ENCODE assay signal across 8 cellular contexts in genomic region chr3:184812845-184813157, GRCh38. TPM values are rescaled to one million over a fixed set of nuclear protein-coding genes. Genes with fewer than 3 reads are reported as not detected.
A peak's percentile ranks its signal among the peaks of the same experiment; 100 is the strongest.
DNase-seq lines count a peak whose midpoint lies in the region; ATAC-seq and TF ChIP-seq lines count a peak whose summit lies in the region.

No MANE protein-coding gene starts in this region.

- peak overlapping the region; percentile 77 for H3K27ac ChIP-seq in CD8-positive, alpha-beta memory T cell (ENCODE audit: low read depth, low read length)
- no peak overlapping the region for H3K27ac ChIP-seq in OCI-LY1 (ENCODE audit: low read depth, low read length, poor library complexity, severe bottlenecking)
- H3K27ac ChIP-seq in osteoblast (ENCODE audit: low read depth, low read length): peak overlapping the region; percentile 79

- TF ChIP-seq CTCF in OCI-LY1 (IDR thresholded peaks at IDR 0.05; ENCODE audit: low read length) (no peak), endothelial cell (IDR thresholded peaks at IDR 0.05; ENCODE audit: unreplicated experiment) (no peak), osteoblast (IDR thresholded peaks at IDR 0.05; ENCODE audit: extremely low read depth, low read depth, low read length) (no peak)

- peak overlapping the region; percentile 16 to 99 (median 95) for H3K27ac Mint-ChIP-seq in CD8-positive, alpha-beta memory T cell
- no peak overlapping the region for H3K27ac Mint-ChIP-seq in endothelial cell (ENCODE audit: unreplicated experiment)

- H3K27me3 ChIP-seq in CD8-positive, alpha-beta memory T cell (ENCODE audit: insufficient read depth, low read length, poor library complexity, severe bottlenecking): no peaks in the 10 kb centered on the region
- no peaks in the 10 kb centered on the region for H3K27me3 ChIP-seq in OCI-LY1 (ENCODE audit: insufficient read depth, low read length)
- no peaks in the 10 kb centered on the region for H3K27me3 ChIP-seq in osteoblast (ENCODE audit: insufficient read depth, low read length)

- H3K27me3 Mint-ChIP-seq in CD8-positive, alpha-beta memory T cell: peaks cover 0 to 2% of the 10 kb centered on the region in 2 donors
- H3K27me3 Mint-ChIP-seq in endothelial cell (ENCODE audit: unreplicated experiment): no peaks in the 10 kb centered on the region

- H3K9me2 ChIP-seq in OCI-LY1 (ENCODE audit: low read depth, low read length): no peaks in the 10 kb centered on the region

- H3K4me1 ChIP-seq in CD8-positive, alpha-beta memory T cell (ENCODE audit: insufficient read depth, low read length): peaks cover 40% of the 10 kb centered on the region
- H3K4me1 ChIP-seq in OCI-LY1 (ENCODE audit: insufficient read depth, low read length, severe bottlenecking): peaks cover 25% of the 10 kb centered on the region
- H3K4me1 ChIP-seq in osteoblast (ENCODE audit: insufficient read depth, low read length): peaks cover 24% of the 10 kb centered on the region

- H3K36me3 Mint-ChIP-seq in CD8-positive, alpha-beta memory T cell: peaks cover 0 to 22% (median 10%) of the 10 kb centered on the region in 3 donors
- no peaks in the 10 kb centered on the region for H3K36me3 Mint-ChIP-seq in endothelial cell (ENCODE audit: low read depth, unreplicated experiment)

- POLR2A ChIA-PET in CD8-positive, alpha-beta memory T cell (lab: Charles Lee): no interaction called here

- H3K36me3 ChIP-seq in CD8-positive, alpha-beta memory T cell (ENCODE audit: insufficient read depth, low read length): no peaks in the 10 kb centered on the region
- peaks cover 8% of the 10 kb centered on the region; the same call in 1 of the 2 replicates for H3K36me3 ChIP-seq in OCI-LY1 (ENCODE audit: insufficient read depth, low read length)
- no peaks in the 10 kb centered on the region for H3K36me3 ChIP-seq in osteoblast (ENCODE audit: insufficient read depth, low read length)

- no peaks in the 10 kb centered on the region for H4K20me1 ChIP-seq in OCI-LY1 (ENCODE audit: insufficient read depth, low read length)
- peaks cover 9% of the 10 kb centered on the region for H4K20me1 ChIP-seq in osteoblast (ENCODE audit: insufficient read depth, low read length)

- ATAC-seq in left lobe of liver: no peak

- H3F3A ChIP-seq in OCI-LY1 (ENCODE audit: insufficient read depth, low read length): no peaks in the 10 kb centered on the region

- peaks cover 14% of the 10 kb centered on the region for H3K79me2 ChIP-seq in OCI-LY1 (ENCODE audit: insufficient read depth, low read length)
- H3K79me2 ChIP-seq in osteoblast (ENCODE audit: insufficient read depth, low read length): peaks cover 48% of the 10 kb centered on the region

- no peak for DNase-seq in CD8-positive, alpha-beta memory T cell
- DNase-seq in endothelial cell (ENCODE audit: low spot score) (no peak), osteoblast (ENCODE audit: insufficient read length, low spot score, missing footprints) (no peak), KG1 (lab: John Stamatoyannopoulos, UW) (no peak), left lobe of liver (ENCODE audit: low spot score) (no peak), T-helper 9 cell (no peak)
- no peak for DNase-seq in stimulated activated CD4-positive, alpha-beta T cell treated with anti-CD3 and anti-CD28 coated beads, Interleukin-2, amount 100 ng/mL, for 48 hours

- peak overlapping the region; percentile 96 for H3K4me3 ChIP-seq in CD8-positive, alpha-beta memory T cell (ENCODE audit: low read length)
- H3K4me3 ChIP-seq in OCI-LY1 (ENCODE audit: low read depth, low read length, poor library complexity, severe bottlenecking) (peak overlapping the region; percentile 83), osteoblast (ENCODE audit: insufficient read depth, low read length) (peak overlapping the region; percentile 92)

- peak overlapping the region; percentile 79 for H3K9ac ChIP-seq in OCI-LY1 (ENCODE audit: low read length)

- CTCF ChIA-PET in CD8-positive, alpha-beta memory T cell (lab: Charles Lee): interaction anchor here (0.9 to 1.7 kb wide), 2 partner anchors 9 to 10 kb away, joined by 3 to 9 read pairs; no protein-coding TSS in a partner anchor

- peak overlapping the region; percentile 92 to 99 (median 97) for H3K4me3 Mint-ChIP-seq in CD8-positive, alpha-beta memory T cell
- peak overlapping the region; percentile 97 for H3K4me3 Mint-ChIP-seq in endothelial cell (ENCODE audit: unreplicated experiment)

- no peak overlapping the region for H2AFZ ChIP-seq in OCI-LY1 (ENCODE audit: low read length)
- H2AFZ ChIP-seq in osteoblast (ENCODE audit: low read length): peak overlapping the region; percentile 97

- H3K9me3 ChIP-seq in CD8-positive, alpha-beta memory T cell (ENCODE audit: low read length): no peaks in the 10 kb centered on the region
- H3K9me3 ChIP-seq in OCI-LY1 (ENCODE audit: low read length) (no peaks in the 10 kb centered on the region), osteoblast (ENCODE audit: low read depth, low read length) (no peaks in the 10 kb centered on the region)

- peak overlapping the region; percentile 90 for H3K4me2 ChIP-seq in OCI-LY1 (ENCODE audit: low read length)
- peak overlapping the region; percentile 95 for H3K4me2 ChIP-seq in osteoblast (ENCODE audit: insufficient read depth, low read length)

- H3K9me3 Mint-ChIP-seq in CD8-positive, alpha-beta memory T cell: peaks cover 0 to 2% (median 0%) of the 10 kb centered on the region in 5 donors
- H3K9me3 Mint-ChIP-seq in endothelial cell (ENCODE audit: unreplicated experiment): no peaks in the 10 kb centered on the region

- peaks cover 40 to 53% (median 53%) of the 10 kb centered on the region in 3 donors for H3K4me1 Mint-ChIP-seq in CD8-positive, alpha-beta memory T cell
- peaks cover 31% of the 10 kb centered on the region for H3K4me1 Mint-ChIP-seq in endothelial cell (ENCODE audit: unreplicated experiment)

RNA-seq across cellular contexts. Expression of gene VPS8, which starts 0.8 kb away (rescaled TPM):
- 10 to 100 TPM; 22.3 to 30.2 TPM for total RNA-seq in CD8-positive, alpha-beta memory T cell
- polyA plus RNA-seq in CD8-positive, alpha-beta memory T cell: 19.6 TPM
- total RNA-seq in endothelial cell (ENCODE audit: unreplicated experiment) (59.8 TPM), osteoblast (95.2 and 96.7 TPM in 2 replicates), left lobe of liver (16.4 TPM)
